22 cellular contexts compared by ENCODE assay signal in genomic region chr2:33437815-33438214, GRCh38. TPM values are rescaled to one million over a fixed set of nuclear protein-coding genes. Genes with fewer than 3 reads are reported as not detected.
DNase-seq lines count a peak whose midpoint lies in the region; ATAC-seq, FAIRE-seq and TF ChIP-seq lines count a peak whose summit lies in the region.
"Had no signal": no experiment of that assay in that cellular context is flagged by ENCODE, and none has a peak within 500 bp of the region (broad histone marks: within the 10 kb centered on the region; RNA-seq: fewer than 3 reads in every experiment).

No MANE protein-coding gene starts in this region.

- H2AK5ac ChIP-seq in neuronal stem cell (ENCODE audit: low read depth, low read length) = no peak overlapping the region

- no peak overlapping the region for H3K4me3 Mint-ChIP-seq in T-helper 17 cell
- H3K4me3 Mint-ChIP-seq: immature natural killer cell; naive thymus-derived CD4-positive, alpha-beta T cell had no signal

- H3K9me3 ChIP-seq in right lobe of liver (no peaks in the 10 kb centered on the region), HepG2 (ENCODE audit: low read length) (no peaks in the 10 kb centered on the region), esophagus squamous epithelium (no peaks in the 10 kb centered on the region), neuronal stem cell (replicated peaks in 1 of 2; ENCODE audit: control insufficient read depth in 2 of 2, insufficient read depth in 1 of 2, low read depth in 1 of 2, low read length in 2 of 2) (no peaks in the 10 kb centered on the region), prostate gland (no peaks in the 10 kb centered on the region), T-helper 17 cell (ENCODE audit: control insufficient read depth, low read length, poor library complexity, severe bottlenecking) (no peaks in the 10 kb centered on the region)
- H3K9me3 ChIP-seq: uterus had no signal

- H3K4ac ChIP-seq in neuronal stem cell (ENCODE audit: low read length) = no peak overlapping the region

- H3K4me1 ChIP-seq in right lobe of liver = no peaks in the 10 kb centered on the region
- H3K4me1 ChIP-seq in HepG2 (ENCODE audit: insufficient read depth, low read length) = no peaks in the 10 kb centered on the region
- H3K4me1 ChIP-seq in esophagus squamous epithelium = no peaks in the 10 kb centered on the region
- no peaks in the 10 kb centered on the region for H3K4me1 ChIP-seq in neuronal stem cell (ENCODE audit: control insufficient read depth in 2 of 2, insufficient read depth in 1 of 2, low read depth in 1 of 2, low read length in 2 of 2)
- no peaks in the 10 kb centered on the region for H3K4me1 ChIP-seq in prostate gland (replicated peaks)
- H3K4me1 ChIP-seq: uterus had no signal

- no peak for TF ChIP-seq CTCF in right lobe of liver (IDR thresholded peaks at IDR 0.05)
- no peak for TF ChIP-seq CTCF in HepG2 (CRISPR knock-in tag; IDR thresholded peaks at IDR 0.05)
- TF ChIP-seq CTCF in esophagus squamous epithelium (IDR thresholded peaks at IDR 0.05) = no peak
- no peak for TF ChIP-seq CTCF in prostate gland (IDR thresholded peaks at IDR 0.05)

- H3K4me3 ChIP-seq in right lobe of liver (peak overlapping the region in 1 of 3 donors; percentile 16), HepG2 (replicated peaks in 1 of 3; ENCODE audit: insufficient read depth in 1 of 3, low read depth in 2 of 3, low read length in 3 of 3) (no peak overlapping the region), esophagus squamous epithelium (no peak overlapping the region), neuronal stem cell (ENCODE audit: low read length in 2 of 2) (no peak overlapping the region), prostate gland (no peak overlapping the region)
- H3K4me3 ChIP-seq: uterus had no signal

- no peak overlapping the region for H3K14ac ChIP-seq in neuronal stem cell (ENCODE audit: low read length)

- H3K18ac ChIP-seq in neuronal stem cell (ENCODE audit: low read length) = no peak overlapping the region

- TF ChIP-seq RAD21 in HepG2 (CRISPR knock-in tag; IDR thresholded peaks at IDR 0.05) = no peak

- no peak overlapping the region for H2BK15ac ChIP-seq in neuronal stem cell (ENCODE audit: low read length)

- H3K27me3 ChIP-seq in right lobe of liver = no peaks in the 10 kb centered on the region
- H3K27me3 ChIP-seq in HepG2 (ENCODE audit: control insufficient read depth in 1 of 2, insufficient read depth in 2 of 2, low read length in 2 of 2) = peaks cover 0 to 5% of the 10 kb centered on the region in 2 experiments; a peak in 1 of 5 replicates
- H3K27me3 ChIP-seq in esophagus squamous epithelium = no peaks in the 10 kb centered on the region
- no peaks in the 10 kb centered on the region for H3K27me3 ChIP-seq in neuronal stem cell (ENCODE audit: control insufficient read depth in 3 of 3, insufficient read depth in 3 of 3, low read depth in 1 of 3, low read length in 3 of 3)
- no peaks in the 10 kb centered on the region for H3K27me3 ChIP-seq in prostate gland (replicated peaks; ENCODE audit: insufficient read depth)
- H3K27me3 ChIP-seq: uterus had no signal

- no peak overlapping the region for H3K23ac ChIP-seq in neuronal stem cell (ENCODE audit: low read depth, low read length, poor library complexity)

- H2BK120ac ChIP-seq in neuronal stem cell (ENCODE audit: low read depth, low read length) = no peak overlapping the region

- H3K9ac ChIP-seq in HepG2 (ENCODE audit: insufficient read depth, low read depth, low read length) (no peak overlapping the region), neuronal stem cell (ENCODE audit: low read depth, low read length, poor library complexity) (no peak overlapping the region)

- H4K20me1 ChIP-seq in HepG2 (ENCODE audit: insufficient read depth, low read length) = no peaks in the 10 kb centered on the region

- H3K27me3 Mint-ChIP-seq in T-helper 17 cell = peaks cover 28% of the 10 kb centered on the region

- WGBS in right lobe of liver (ENCODE audit: insufficient coverage, low coverage, low lambda C conversion rate, missing lambda C conversion rate) = 42% methylated on average over 2 of the region's 2 CpGs
- 8% methylated on average over 2 of the region's 2 CpGs for WGBS in HepG2 (ENCODE audit: low lambda C conversion rate)
- 42 to 53% methylated on average over 2 of the region's 2 CpGs for WGBS in esophagus squamous epithelium, 2 donors
- no CpG with 5 or more reads among the region's 2 CpGs for WGBS in neuronal stem cell (ENCODE audit: extremely low coverage in 2 of 2, insufficient read length in 2 of 2, insufficient replicate concordance in 1 of 2), 2 donors
- 56% methylated on average over 2 of the region's 2 CpGs for WGBS in prostate gland

- H3K4me2 ChIP-seq in HepG2 (ENCODE audit: low read depth, low read length) = no peak overlapping the region
- H3K4me2 ChIP-seq in neuronal stem cell (ENCODE audit: insufficient read depth, low read length, poor library complexity, severe bottlenecking) = no peak overlapping the region

- no peaks in the 10 kb centered on the region for H3K4me1 Mint-ChIP-seq in T-helper 17 cell
- H3K4me1 Mint-ChIP-seq: immature natural killer cell; naive thymus-derived CD4-positive, alpha-beta T cell had no signal

- H3K79me1 ChIP-seq in neuronal stem cell (ENCODE audit: low read depth, low read length) = no peaks in the 10 kb centered on the region

- no peak overlapping the region for H2BK5ac ChIP-seq in neuronal stem cell (ENCODE audit: low read length)

- no peak for DNase-seq in right lobe of liver
- DNase-seq in HepG2 (ENCODE audit: low spot score) = no peak
- no peak for DNase-seq in esophagus squamous epithelium (lab: John Stamatoyannopoulos, UW)
- DNase-seq in neuronal stem cell (ENCODE audit: low spot score) = no peak
- DNase-seq in prostate gland (ENCODE audit: low spot score) = no peak
- no peak for DNase-seq in T-helper 17 cell
- DNase-seq: activated CD4-positive, CD25-positive, alpha-beta regulatory T cell treated with anti-CD3 and anti-CD28 coated beads, Interleukin-2, amount 50 U/mL, for 72 hours; C1 segment of cervical spinal cord; DMS 273 treated with DMSO at 0.1 percent for 48 hours; erythroblast; head of caudate nucleus; immature natural killer cell; naive thymus-derived CD4-positive, alpha-beta T cell; NCI-H187; NCI-H2227 treated with DMSO at 0.1 percent for 48 hours; NCI-H82; stimulated activated CD4-positive, alpha-beta T cell treated with anti-CD3 and anti-CD28 coated beads, Interleukin-4, amount 100 ng/mL, for 4 hours; uterus had no signal

- POLR2A ChIA-PET in HepG2 (lab: Yijun Ruan, JAX) = no interaction called here

- no peak overlapping the region for H4K91ac ChIP-seq in neuronal stem cell (ENCODE audit: low read depth, low read length, poor library complexity)

- TF ChIP-seq POLR2A in right lobe of liver (IDR thresholded peaks at IDR 0.05) (no peak), HepG2 (IDR thresholded peaks at IDR 0.05; ENCODE audit: insufficient read depth in 1 of 2, low read depth in 2 of 2, low read length in 2 of 2) (no peak), esophagus squamous epithelium (IDR thresholded peaks at IDR 0.05) (no peak), prostate gland (IDR thresholded peaks at IDR 0.05) (no peak)

- intact Hi-C loops in right lobe of liver (cut with DNase I) = no loop called here
- intact Hi-C loops in HepG2 (cut with micrococcal nuclease; ENCODE audit: unreplicated experiment) = no loop called here
- intact Hi-C loops in esophagus squamous epithelium (cut with DNase I) = no loop called here
- intact Hi-C loops in prostate gland (cut with DNase I) = loop anchor here (5.0 kb wide), 1 partner anchor 406 kb away; no protein-coding TSS in a partner anchor

- in situ Hi-C loops in HepG2 (cut with HindIII; ENCODE audit: extremely low pct_ligation_motif_present, low pct_unique_long_range_greater_than_20kb) = no loop called here

- CTCF ChIA-PET in HepG2 (lab: Yijun Ruan, JAX; ENCODE audit: low intra/inter-chr PET ratio, low total read pairs) = no interaction called here

- H2AFZ ChIP-seq in HepG2 (ENCODE audit: low read length) (no peak overlapping the region), neuronal stem cell (ENCODE audit: low read length) (peak overlapping the region; percentile 54)

- TF ChIP-seq EP300 in HepG2 (IDR thresholded peaks at IDR 0.05; ENCODE audit: low read depth in 2 of 2, low read length in 2 of 2) = no peak
- TF ChIP-seq EP300 in HepG2 (CRISPR knock-in tag; IDR thresholded peaks at IDR 0.05; ENCODE audit: borderline replicate concordance) = no peak

- no peak overlapping the region for H2BK12ac ChIP-seq in neuronal stem cell (ENCODE audit: low read length)

- no TSS peak for BruUV-seq in HepG2 (replicated peaks; lab: Mats Ljungman, UMichigan)

- H3K27ac Mint-ChIP-seq in T-helper 17 cell = no peak overlapping the region
- H3K27ac Mint-ChIP-seq: immature natural killer cell; naive thymus-derived CD4-positive, alpha-beta T cell had no signal

- ATAC-seq in right lobe of liver = no peak
- no peak for ATAC-seq in HepG2
- ATAC-seq in T-helper 17 cell = no peak
- ATAC-seq in HG03571 (IDR thresholded peaks at IDR 0.05; ENCODE audit: unreplicated experiment) = no peak
- no peak for ATAC-seq in HG02885 (IDR thresholded peaks at IDR 0.05; ENCODE audit: poor library complexity, unreplicated experiment)
- ATAC-seq: HCT116; naive thymus-derived CD4-positive, alpha-beta T cell; Panc1 had no signal

- no peaks in the 10 kb centered on the region for H3K36me3 ChIP-seq in right lobe of liver
- H3K36me3 ChIP-seq in HepG2 (replicated peaks in 1 of 2; ENCODE audit: control insufficient read depth in 1 of 2, insufficient read depth in 2 of 2, low read length in 2 of 2) = no peaks in the 10 kb centered on the region
- no peaks in the 10 kb centered on the region for H3K36me3 ChIP-seq in esophagus squamous epithelium
- no peaks in the 10 kb centered on the region for H3K36me3 ChIP-seq in neuronal stem cell (replicated peaks in 1 of 2; ENCODE audit: control insufficient read depth in 2 of 2, insufficient read depth in 2 of 2, low read length in 2 of 2)
- H3K36me3 ChIP-seq in prostate gland = no peaks in the 10 kb centered on the region
- H3K36me3 ChIP-seq: uterus had no signal

- peaks cover 4% of the 10 kb centered on the region for H3K36me3 Mint-ChIP-seq in T-helper 17 cell (ENCODE audit: low read depth)
- H3K36me3 Mint-ChIP-seq: immature natural killer cell; naive thymus-derived CD4-positive, alpha-beta T cell had no signal

- no peak for FAIRE-seq in HepG2 (lab: Jason Lieb, UNC)

- no peaks in the 10 kb centered on the region for H3K79me2 ChIP-seq in HepG2 (ENCODE audit: insufficient read depth, low read length)

- H4K8ac ChIP-seq in neuronal stem cell (ENCODE audit: low read depth, low read length) = no peak overlapping the region

- H3K27ac ChIP-seq in right lobe of liver = peak overlapping the region in 2 of 3 donors; percentile 22 to 26
- no peak overlapping the region for H3K27ac ChIP-seq in HepG2 (ENCODE audit: extremely low read length, insufficient read depth, low read length)
- H3K27ac ChIP-seq in esophagus squamous epithelium = peak overlapping the region; percentile 24 to 51 (median 38)
- H3K27ac ChIP-seq in neuronal stem cell (replicated peaks; ENCODE audit: low read length) = no peak overlapping the region
- H3K27ac ChIP-seq in prostate gland = no peak overlapping the region

RNA-seq across cellular contexts. Expression of gene RASGRP3, which starts 38.6 kb away (rescaled TPM):
- total RNA-seq in right lobe of liver (10 to 100 TPM in 1 of 6 experiments, 1 to 10 TPM in 5; 3.0 to 11.5 (median 5.0) TPM), HepG2 (2016; rRNA removed; fragmentation: Illumina TruSeq; extraction: Trizol) (not detected in 2 replicates), esophagus squamous epithelium (10 to 100 TPM in 1 of 4 donors, 1 to 10 TPM in 2, under 1 TPM in 1; 0.53 to 10.2 (median 5.3) TPM), prostate gland (10 to 100 TPM in 1 of 2 donors, under 1 TPM in 1; 0.73 to 21.0 TPM), T-helper 17 cell (10 to 100 TPM in 1 of 2 donors, 1 to 10 TPM in 1; 3.9 to 13.5 TPM)
- not detected in 2 replicates for total RNA-seq in HepG2 (2016; cell fraction: cytosol; rRNA removed; fragmentation: Illumina TruSeq; extraction: Trizol; ENCODE audit: low read depth)
- total RNA-seq in HepG2 (2016; cell fraction: insoluble cytoplasmic fraction; rRNA removed; fragmentation: Illumina TruSeq; extraction: Trizol) = 0.02 TPM in 1 of 2 replicates, not detected in the other
- total RNA-seq in HepG2 (2016; cell fraction: membrane; rRNA removed; fragmentation: Illumina TruSeq; extraction: Trizol) = not detected in 2 replicates
- total RNA-seq in HepG2 (2016; cell fraction: nucleus; rRNA removed; fragmentation: Illumina TruSeq; extraction: Trizol) = not detected in 2 replicates
- polyA plus RNA-seq in HepG2 (2011; rRNA removed) = 0.01 and 0.27 TPM in 2 replicates
- 0.08 TPM in 1 of 2 replicates, not detected in the other for polyA plus RNA-seq in HepG2 (2011; cell fraction: cytosol; rRNA removed)
- not detected in 2 replicates for polyA plus RNA-seq in HepG2 (2011; cell fraction: nucleus; rRNA removed)
- polyA plus RNA-seq in HepG2 (2012) = not detected in 2 replicates
- not detected in 2 replicates for polyA plus RNA-seq in HepG2 (2016; cell fraction: cytosol; fragmentation: Illumina TruSeq; extraction: Trizol; ENCODE audit: low read depth)
- polyA plus RNA-seq in HepG2 (2016; cell fraction: insoluble cytoplasmic fraction; fragmentation: Illumina TruSeq; extraction: Trizol; ENCODE audit: low read depth) = not detected in 2 replicates
- polyA plus RNA-seq in HepG2 (2016; cell fraction: membrane; fragmentation: Illumina TruSeq; extraction: Trizol; ENCODE audit: low read depth) = not detected in 2 replicates
- not detected in 2 replicates for polyA plus RNA-seq in HepG2 (2016; cell fraction: nucleus; fragmentation: Illumina TruSeq; extraction: Trizol; ENCODE audit: insufficient read depth, low read depth)
- not detected in 2 replicates for polyA minus RNA-seq in HepG2 (2011; rRNA and poly(A)+ RNA removed; ENCODE audit: low replicate concordance)
- polyA minus RNA-seq in HepG2 (2011; cell fraction: cytosol; rRNA and poly(A)+ RNA removed) = not detected in 2 replicates
- not detected in 2 replicates for polyA minus RNA-seq in HepG2 (2011; cell fraction: nucleus; rRNA and poly(A)+ RNA removed)
- polyA plus RNA-seq in neuronal stem cell (2013, experiment 1 of 2) = 0.01 TPM
- not detected for polyA plus RNA-seq in neuronal stem cell (2013, experiment 2 of 2)

Comparison
In these comparisons a context has a peak if more than half of its experiments do, and no peak if none do; other contexts are left out.
1. H3K27ac ChIP-seq: peak in right lobe of liver (2 of 3) and esophagus squamous epithelium (4 of 4); none in HepG2 (single experiment), neuronal stem cell (single experiment) and prostate gland (0 of 2).